ENCODE assay signal across 16 cellular contexts in genomic region chr2:5479265-5479928, GRCh38.
DNase-seq lines count a peak whose midpoint lies in the region; ATAC-seq, FAIRE-seq and TF ChIP-seq lines count a peak whose summit lies in the region.
"Had no signal": no experiment of that assay in that cellular context is flagged by ENCODE, and none has a peak within 500 bp of the region (broad histone marks: within the 10 kb centered on the region; RNA-seq: fewer than 3 reads in every experiment).

No MANE protein-coding gene starts in this region.

- H3K9me3 Mint-ChIP-seq in GM23338: peaks cover 73% of the 10 kb centered on the region
- H3K9me3 Mint-ChIP-seq: CD8-positive, alpha-beta T cell had no signal

- H3K4me3 ChIP-seq in GM23338 (peak overlapping the region; percentile 21; the same call in 1 of the 2 replicates), OCI-LY3 (ENCODE audit: low read length) (peak overlapping the region; percentile 49; the same call in 1 of the 2 replicates), GM23248 (no peak overlapping the region)
- H3K4me3 ChIP-seq: breast epithelium, left lung, sigmoid colon, thoracic aorta had no signal

- peak overlapping the region; percentile 27; the same call in 2 of the 3 replicates for H3K4me3 Mint-ChIP-seq in GM23338
- H3K4me3 Mint-ChIP-seq: CD8-positive, alpha-beta T cell; natural killer cell treated with Interleukin-12 subunit alpha and Interleukin-12 subunit beta and Interleukin-15 and Interleukin-18, amount 100 ng/mL, for 72 hours had no signal

- no peak for FAIRE-seq in D721Med (lab: Jason Lieb, UNC)
- FAIRE-seq: HepG2 had no signal

- no peaks in the 10 kb centered on the region for H3F3A ChIP-seq in GM23338 (replicated peaks; ENCODE audit: low read depth)
- no peaks in the 10 kb centered on the region for H3F3A ChIP-seq in GM23248 (ENCODE audit: insufficient read depth)

- H3K36me3 ChIP-seq in GM23338 (ENCODE audit: insufficient read depth) (no peaks in the 10 kb centered on the region), OCI-LY3 (replicated peaks; ENCODE audit: low read depth, low read length) (no peaks in the 10 kb centered on the region), GM23248 (ENCODE audit: low read depth) (no peaks in the 10 kb centered on the region)
- H3K36me3 ChIP-seq: breast epithelium, left lung, sigmoid colon, thoracic aorta had no signal

- H3K79me2 ChIP-seq in GM23338 (replicated peaks; ENCODE audit: insufficient read depth): no peaks in the 10 kb centered on the region
- no peaks in the 10 kb centered on the region for H3K79me2 ChIP-seq in OCI-LY3 (ENCODE audit: low read length)
- no peaks in the 10 kb centered on the region for H3K79me2 ChIP-seq in GM23248 (ENCODE audit: insufficient read depth)

- peak; percentile 75 for ATAC-seq in GM23338
- ATAC-seq: CD8-positive, alpha-beta T cell; HepG2; left lung; natural killer cell treated with Interleukin-12 subunit alpha and Interleukin-12 subunit beta and Interleukin-15 and Interleukin-18, amount 100 ng/mL, for 72 hours had no signal

- H4K20me1 ChIP-seq in GM23338 (replicated peaks; ENCODE audit: insufficient read depth): no peaks in the 10 kb centered on the region
- no peaks in the 10 kb centered on the region for H4K20me1 ChIP-seq in OCI-LY3 (ENCODE audit: insufficient read depth, low read length)
- H4K20me1 ChIP-seq in GM23248 (ENCODE audit: insufficient read depth): no peaks in the 10 kb centered on the region

- in situ Hi-C loops in GM23248 (cut with MboI): no loop called here

- WGBS in GM23248 (ENCODE audit: low coverage in 1 of 2, low lambda C conversion rate in 2 of 2, missing lambda C conversion rate in 2 of 2), 2 experiments: 4 to 5% methylated on average over 7 of the region's 7 CpGs

- H3K4me1 Mint-ChIP-seq in GM23338: peaks cover 37% of the 10 kb centered on the region

- H3K9me2 ChIP-seq in GM23338 (ENCODE audit: insufficient read depth) (peaks cover 3% of the 10 kb centered on the region; the same call in 1 of the 2 replicates), GM23248 (ENCODE audit: insufficient read depth) (no peaks in the 10 kb centered on the region)

- TF ChIP-seq CTCF in GM23338 (conservative IDR thresholded peaks at IDR 0.05; ENCODE audit: low read depth in 2 of 2): no peak
- no peak for TF ChIP-seq CTCF in OCI-LY3 (IDR thresholded peaks at IDR 0.05; ENCODE audit: low read depth, low read length)
- TF ChIP-seq CTCF in D721Med (IDR thresholded peaks at IDR 0.05; ENCODE audit: insufficient read depth, missing control alignments): no peak

- peaks cover 33% of the 10 kb centered on the region for H3K4me1 ChIP-seq in GM23338 (ENCODE audit: insufficient read depth)
- H3K4me1 ChIP-seq in OCI-LY3 (ENCODE audit: low read length): peaks cover 8% of the 10 kb centered on the region
- H3K4me1 ChIP-seq in GM23248 (ENCODE audit: insufficient read depth): no peaks in the 10 kb centered on the region
- H3K4me1 ChIP-seq: breast epithelium, left lung had no signal

- H3K9ac ChIP-seq in OCI-LY3 (ENCODE audit: low read length): no peak overlapping the region
- H3K9ac ChIP-seq in GM23248: no peak overlapping the region

- H3K27me3 ChIP-seq in GM23338 (ENCODE audit: insufficient read depth) (no peaks in the 10 kb centered on the region), OCI-LY3 (ENCODE audit: low read depth, low read length) (no peaks in the 10 kb centered on the region), GM23248 (replicated peaks; ENCODE audit: insufficient read depth) (no peaks in the 10 kb centered on the region)
- H3K27me3 ChIP-seq: breast epithelium, sigmoid colon had no signal

- peaks cover 1% of the 10 kb centered on the region for H3K27me3 Mint-ChIP-seq in GM23338 (ENCODE audit: insufficient read depth, low read depth, poor library complexity)
- H3K27me3 Mint-ChIP-seq: natural killer cell treated with Interleukin-12 subunit alpha and Interleukin-12 subunit beta and Interleukin-15 and Interleukin-18, amount 100 ng/mL, for 72 hours had no signal

- peak overlapping the region; percentile 45; the same call in 1 of the 2 replicates for H3K4me2 ChIP-seq in GM23338
- H3K4me2 ChIP-seq in OCI-LY3 (ENCODE audit: low read length): peak overlapping the region; percentile 64
- no peak overlapping the region for H3K4me2 ChIP-seq in GM23248 (ENCODE audit: unreplicated experiment)

- peak overlapping the region; percentile 93 for H2AFZ ChIP-seq in GM23338
- H2AFZ ChIP-seq in OCI-LY3 (ENCODE audit: low read depth, low read length): no peak overlapping the region
- no peak overlapping the region for H2AFZ ChIP-seq in GM23248

- H3K36me3 Mint-ChIP-seq in GM23338 (ENCODE audit: low read depth): peaks cover 10% of the 10 kb centered on the region
- H3K36me3 Mint-ChIP-seq: CD8-positive, alpha-beta T cell; natural killer cell treated with Interleukin-12 subunit alpha and Interleukin-12 subunit beta and Interleukin-15 and Interleukin-18, amount 100 ng/mL, for 72 hours had no signal

- peak overlapping the region; percentile 44; the same call in 1 of the 2 replicates for H3K27ac Mint-ChIP-seq in GM23338
- H3K27ac Mint-ChIP-seq: CD8-positive, alpha-beta T cell; natural killer cell treated with Interleukin-12 subunit alpha and Interleukin-12 subunit beta and Interleukin-15 and Interleukin-18, amount 100 ng/mL, for 72 hours had no signal

- DNase-seq in COR-L47 (lab: John Stamatoyannopoulos, UW): peak; percentile 66
- peak; percentile 55 for DNase-seq in GM23338 (ENCODE audit: low spot score)
- DNase-seq in iPS-NIHi7 (ENCODE audit: extremely low spot score): peak; percentile 18
- no peak for DNase-seq in D721Med (ENCODE audit: insufficient read length, low spot score)
- no peak for DNase-seq in NOMO-1 treated with DMSO at 0.1 percent for 48 hours (lab: John Stamatoyannopoulos, UW; ENCODE audit: unreplicated experiment)
- no peak for DNase-seq in GM23248
- DNase-seq: activated CD4-positive, alpha-beta T cell treated with anti-CD3 and anti-CD28 coated beads for 1 hour; CD8-positive, alpha-beta T cell; left lung; NCI-H1092; sigmoid colon had no signal

- no peaks in the 10 kb centered on the region for H3K9me3 ChIP-seq in OCI-LY3 (ENCODE audit: insufficient read depth, low read length)
- H3K9me3 ChIP-seq in GM23248 (ENCODE audit: low read depth): no peaks in the 10 kb centered on the region
- H3K9me3 ChIP-seq: breast epithelium, left lung, sigmoid colon, thoracic aorta had no signal

- H3K27ac ChIP-seq in GM23338 (ENCODE audit: low read depth): peak overlapping the region; percentile 51; the same call in 1 of the 2 replicates
- H3K27ac ChIP-seq in OCI-LY3 (ENCODE audit: low read length): no peak overlapping the region
- H3K27ac ChIP-seq in GM23248: no peak overlapping the region
- H3K27ac ChIP-seq: breast epithelium, sigmoid colon, thoracic aorta had no signal

TF ChIP-seq in GM23338, 12 proteins besides CTCF, POLR2A, EP300 and RAD21 (continues in another document):
- TF ChIP-seq EZH2 (IDR thresholded peaks at IDR 0.05; ENCODE audit: low read depth, unreplicated experiment) (no peak), ZNF114 (CRISPR knock-in tag; IDR thresholded peaks at IDR 0.05) (no peak), CREB1 (CRISPR knock-in tag; IDR thresholded peaks at IDR 0.05; ENCODE audit: low read depth) (no peak), EZH2phosphoT487 (IDR thresholded peaks at IDR 0.05; ENCODE audit: unreplicated experiment) (no peak), REST (IDR thresholded peaks at IDR 0.05; ENCODE audit: unreplicated experiment) (no peak), STAT1 (IDR thresholded peaks at IDR 0.05; ENCODE audit: unreplicated experiment) (no peak), NANOG (IDR thresholded peaks at IDR 0.05; ENCODE audit: borderline replicate concordance) (no peak), JUNB (IDR thresholded peaks at IDR 0.05; ENCODE audit: unreplicated experiment) (no peak)
- TF ChIP-seq, protein P1, sequence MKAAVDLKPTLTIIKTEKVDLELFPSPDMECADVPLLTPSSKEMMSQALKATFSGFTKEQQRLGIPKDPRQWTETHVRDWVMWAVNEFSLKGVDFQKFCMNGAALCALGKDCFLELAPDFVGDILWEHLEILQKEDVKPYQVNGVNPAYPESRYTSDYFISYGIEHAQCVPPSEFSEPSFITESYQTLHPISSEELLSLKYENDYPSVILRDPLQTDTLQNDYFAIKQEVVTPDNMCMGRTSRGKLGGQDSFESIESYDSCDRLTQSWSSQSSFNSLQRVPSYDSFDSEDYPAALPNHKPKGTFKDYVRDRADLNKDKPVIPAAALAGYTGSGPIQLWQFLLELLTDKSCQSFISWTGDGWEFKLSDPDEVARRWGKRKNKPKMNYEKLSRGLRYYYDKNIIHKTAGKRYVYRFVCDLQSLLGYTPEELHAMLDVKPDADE (IDR thresholded peaks at IDR 0.05): no peak

Comparison
In these comparisons a context has a peak if more than half of its experiments do, and no peak if none do; other contexts are left out.
1. DNase-seq: peak in COR-L47 (single experiment), GM23338 (single experiment) and iPS-NIHi7 (single experiment); none in D721Med (single experiment), NOMO-1 treated with DMSO at 0.1 percent for 48 hours (single experiment) and GM23248 (single experiment).